25 cellular contexts compared by ENCODE assay signal in the genomic region with DNA sequence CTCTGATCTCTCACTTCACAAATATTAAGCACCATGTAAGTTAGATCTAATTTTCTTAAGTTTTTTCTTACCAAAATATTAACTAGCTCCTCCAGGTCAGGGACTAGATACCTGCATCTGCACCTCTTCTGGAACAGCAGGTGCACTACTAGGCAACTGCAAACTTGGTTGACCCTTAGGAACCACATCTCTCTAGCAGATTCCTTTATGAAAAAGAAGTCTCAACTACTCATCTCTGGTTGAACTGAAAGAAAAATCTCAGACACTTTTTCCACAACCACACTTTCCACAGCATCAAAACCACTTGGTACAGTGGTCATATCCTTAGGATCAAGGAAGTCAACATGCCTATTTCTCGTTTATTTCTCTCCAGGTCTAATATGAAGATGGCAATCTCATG.
"Had no signal": no experiment of that assay in that cellular context is flagged by ENCODE, and none has a peak within 500 bp of the region (broad histone marks: within the 10 kb centered on the region; RNA-seq: fewer than 3 reads in every experiment).

No MANE protein-coding gene starts in this region.

- H3K4me3 ChIP-seq: hepatocyte, right lobe of liver, skin epidermis, tibial artery had no signal

- H3K27me3 ChIP-seq: foreskin keratinocyte, hepatocyte, right lobe of liver, tibial artery had no signal

- H3K27ac Mint-ChIP-seq: brain; dendritic cell treated with granulocyte-macrophage colony-stimulating factor and Interleukin-4, amounts not matched to agents 40 ng/mL and 50 ng/mL, for 4 days; nephron progenitor cell; T-cell; T-helper 2 cell treated with Interferon-gamma antibody and Interleukin-4, amounts not matched to agents 5 μg/mL and 100 μg/mL, for 36 hours had no signal

- DNase-seq: activated CD4-positive, alpha-beta T cell treated with anti-CD3 and anti-CD28 coated beads for 4 hours; activated CD4-positive, alpha-beta T cell treated with anti-CD3 and anti-CD28 coated beads, Interleukin-2, amount 50 U/mL, for 48 hours; activated CD4-positive, CD25-positive, alpha-beta regulatory T cell; activated gamma-delta T cell; activated naive CD4-positive, alpha-beta T cell treated with anti-CD3 and anti-CD28 coated beads, Interleukin-2, amount 50 U/mL, for 16 hours; aorta; effector CD8-positive, alpha-beta T cell; foreskin keratinocyte; kidney glomerular epithelial cell; left ventricle myocardium superior; mammary epithelial cell; midbrain; nephron progenitor cell; nucleus accumbens; right lobe of liver; stimulated activated CD4-positive, alpha-beta T cell treated with anti-CD3 and anti-CD28 coated beads, Interleukin-15, amount 100 ng/mL, for 24 hours; stimulated activated naive CD4-positive, alpha-beta T cell; substantia nigra; T-cell; tibial artery had no signal

- H3K27ac ChIP-seq: foreskin keratinocyte, hepatocyte, right lobe of liver, skin epidermis, tibial artery had no signal

- H3K4me1 Mint-ChIP-seq: nephron progenitor cell had no signal

- H3K9me3 Mint-ChIP-seq: dendritic cell treated with granulocyte-macrophage colony-stimulating factor and Interleukin-4, amounts not matched to agents 40 ng/mL and 50 ng/mL, for 4 days; nephron progenitor cell; T-helper 2 cell treated with Interferon-gamma antibody and Interleukin-4, amounts not matched to agents 5 μg/mL and 100 μg/mL, for 36 hours had no signal

- H3K4me3 Mint-ChIP-seq: brain; dendritic cell treated with granulocyte-macrophage colony-stimulating factor and Interleukin-4, amounts not matched to agents 40 ng/mL and 50 ng/mL, for 4 days; nephron progenitor cell; T-cell; T-helper 2 cell treated with Interferon-gamma antibody and Interleukin-4, amounts not matched to agents 5 μg/mL and 100 μg/mL, for 36 hours had no signal

- H3K4me1 ChIP-seq: foreskin keratinocyte, right lobe of liver, tibial artery had no signal

- H3K36me3 Mint-ChIP-seq: brain, T-cell had no signal

- H3K9me3 ChIP-seq: right lobe of liver, tibial artery had no signal

- ATAC-seq: foreskin keratinocyte, left ventricle myocardium superior, right lobe of liver, T-cell had no signal

- H3K4me2 ChIP-seq: hepatocyte had no signal

- H3K36me3 ChIP-seq: right lobe of liver, tibial artery had no signal

- H3K27me3 Mint-ChIP-seq: brain; dendritic cell treated with granulocyte-macrophage colony-stimulating factor and Interleukin-4, amounts not matched to agents 40 ng/mL and 50 ng/mL, for 4 days; T-cell had no signal
